ENCODE assay signal across 17 cellular contexts in genomic region chr1:162987866-162988265, GRCh38.
DNase-seq lines count a peak whose midpoint lies in the region; ATAC-seq and TF ChIP-seq lines count a peak whose summit lies in the region.
"Had no signal": no experiment of that assay in that cellular context is flagged by ENCODE, and none has a peak within 500 bp of the region (broad histone marks: within the 10 kb centered on the region; RNA-seq: fewer than 3 reads in every experiment).

No MANE protein-coding gene starts in this region.

- ATAC-seq in SK-N-SH treated with all-trans-retinoic acid at 6 μM for 48 hours = peak; percentile 81
- no peak for ATAC-seq in GM19324 (IDR thresholded peaks at IDR 0.05; ENCODE audit: low FRiP score, unreplicated experiment)
- ATAC-seq: stimulated activated naive B cell treated with anti-CD40 and anti-IgM and Interleukin-4, amounts not matched to agents 10 μg/mL and 1 μg/mL and 100 μg/mL, for 72 hours had no signal

- CTCF ChIA-PET in GM10248 (lab: Yijun Ruan, JAX) = interaction anchor here (1.0 to 1.1 kb wide), 2 partner anchors 23 to 187 kb away, joined by 3 to 5 read pairs; no protein-coding TSS in a partner anchor

- peak; percentile 46 for DNase-seq in AG20443 (ENCODE audit: low spot score)
- peak; percentile 4 for DNase-seq in LoVo (ENCODE audit: low spot score)
- DNase-seq in foreskin fibroblast = peak; percentile 32 to 65
- DNase-seq in GM10248 (ENCODE audit: extremely low spot score) = no peak
- DNase-seq in GM19240 (ENCODE audit: insufficient read length, low spot score) = no peak
- no peak for DNase-seq in NCI-H146 treated with DMSO at 0.1 percent for 48 hours (lab: John Stamatoyannopoulos, UW; ENCODE audit: unreplicated experiment)
- DNase-seq: activated naive CD4-positive, alpha-beta T cell treated with anti-CD3 and anti-CD28 coated beads for 36 hours; immature natural killer cell; NCI-H1105 treated with DMSO at 0.1 percent for 48 hours; NCI-H748 treated with DMSO at 0.1 percent for 48 hours; SIG-M5; stimulated activated CD4-positive, alpha-beta T cell treated with anti-CD3 and anti-CD28 coated beads, Interleukin-4, amount 100 ng/mL, for 1 hour; stimulated activated naive B cell treated with anti-CD40 and anti-IgM and Interleukin-4, amounts not matched to agents 10 μg/mL and 1 μg/mL and 100 μg/mL, for 72 hours had no signal

- POLR2A ChIA-PET in GM10248 (lab: Yijun Ruan, JAX) = no interaction called here

- no peak overlapping the region for H3K4me3 ChIP-seq in foreskin fibroblast (ENCODE audit: low read depth in 1 of 2, low read length in 2 of 2)
- H3K4me3 ChIP-seq: HAP-1, prostate gland had no signal

- no peak for TF ChIP-seq CTCF in foreskin fibroblast (IDR thresholded peaks at IDR 0.05; ENCODE audit: low read depth, low read length)
- no peak for TF ChIP-seq CTCF in GM10248 (IDR thresholded peaks at IDR 0.05; ENCODE audit: control extremely low read depth, extremely low read depth, low read depth, missing control alignments)

TF ChIP-seq in SK-N-SH treated with all-trans-retinoic acid at 6 μM for 48 hours, 23 proteins besides CTCF, POLR2A, EP300 and RAD21:
- TF ChIP-seq, protein P1, sequence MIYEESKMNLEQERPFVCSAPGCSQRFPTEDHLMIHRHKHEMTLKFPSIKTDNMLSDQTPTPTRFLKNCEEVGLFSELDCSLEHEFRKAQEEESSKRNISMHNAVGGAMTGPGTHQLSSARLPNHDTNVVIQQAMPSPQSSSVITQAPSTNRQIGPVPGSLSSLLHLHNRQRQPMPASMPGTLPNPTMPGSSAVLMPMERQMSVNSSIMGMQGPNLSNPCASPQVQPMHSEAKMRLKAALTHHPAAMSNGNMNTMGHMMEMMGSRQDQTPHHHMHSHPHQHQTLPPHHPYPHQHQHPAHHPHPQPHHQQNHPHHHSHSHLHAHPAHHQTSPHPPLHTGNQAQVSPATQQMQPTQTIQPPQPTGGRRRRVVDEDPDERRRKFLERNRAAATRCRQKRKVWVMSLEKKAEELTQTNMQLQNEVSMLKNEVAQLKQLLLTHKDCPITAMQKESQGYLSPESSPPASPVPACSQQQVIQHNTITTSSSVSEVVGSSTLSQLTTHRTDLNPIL (CRISPR knock-in tag; IDR thresholded peaks at IDR 0.05; ENCODE audit: low read depth) = no peak
- TF ChIP-seq ZC3H10 (CRISPR knock-in tag; IDR thresholded peaks at IDR 0.05) (0 out of 2 replicates have a peak, but pooled peaks have one; percentile 20), ESRRG (CRISPR knock-in tag; IDR thresholded peaks at IDR 0.05) (no peak), RARB (CRISPR knock-in tag; IDR thresholded peaks at IDR 0.05) (no peak), ISL1 (CRISPR knock-in tag; IDR thresholded peaks at IDR 0.05) (no peak)

Comparison
In these comparisons a context has a peak if more than half of its experiments do, and no peak if none do; other contexts are left out.
1. DNase-seq: peak in AG20443 (single experiment), LoVo (single experiment) and foreskin fibroblast (2 of 2); none in GM10248 (single experiment), GM19240 (single experiment) and NCI-H146 treated with DMSO at 0.1 percent for 48 hours (single experiment).